Comparison of ENCODE assay signal across 25 cellular contexts in the genomic region with DNA sequence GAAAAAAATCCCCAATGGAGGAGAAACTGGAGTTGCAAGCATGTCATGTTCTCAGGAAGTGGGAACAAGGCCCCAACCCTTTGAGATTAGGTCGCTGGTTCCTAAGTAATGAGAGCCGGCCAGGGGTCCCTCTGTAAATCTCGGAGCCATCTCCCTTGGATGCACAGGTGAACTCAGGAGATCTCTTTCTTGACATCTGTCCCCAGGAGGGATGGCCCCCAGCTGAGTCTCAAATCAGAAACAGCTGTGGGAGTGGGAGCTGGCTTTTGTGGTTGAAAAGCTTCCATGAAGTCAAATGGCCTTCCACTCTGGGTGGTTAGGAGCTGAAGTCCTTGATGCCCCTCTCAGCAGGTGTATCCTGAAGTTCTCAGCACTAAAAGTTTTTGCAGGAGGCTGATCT.
"Had no signal": no experiment of that assay in that cellular context is flagged by ENCODE, and none has a peak within 500 bp of the region (broad histone marks: within the 10 kb centered on the region; RNA-seq: fewer than 3 reads in every experiment).

No MANE protein-coding gene starts in this region.

- H3K9me3 ChIP-seq: colonic mucosa, gastrocnemius medialis, left lung, neutrophil, right lobe of liver, suprapubic skin had no signal

- H3K9me3 Mint-ChIP-seq: dendritic cell treated with granulocyte-macrophage colony-stimulating factor and Interleukin-4, amounts not matched to agents 40 ng/mL and 50 ng/mL, for 4 days; endodermal cell; naive thymus-derived CD8-positive, alpha-beta T cell; stimulated activated naive CD8-positive, alpha-beta T cell treated with anti-CD3 and anti-CD28 coated beads, Interleukin-15, amount 100 ng/mL, for 72 hours had no signal

- H3K27ac Mint-ChIP-seq: dendritic cell treated with granulocyte-macrophage colony-stimulating factor and Interleukin-4, amounts not matched to agents 40 ng/mL and 50 ng/mL, for 4 days; endodermal cell; naive thymus-derived CD8-positive, alpha-beta T cell; progenitor cell of endocrine pancreas had no signal

- DNase-seq: colonic mucosa; effector CD8-positive, alpha-beta T cell; endodermal cell; foreskin fibroblast; gastrocnemius medialis; head of caudate nucleus; left cardiac atrium; left lung; mesendoderm; naive thymus-derived CD8-positive, alpha-beta T cell; right lobe of liver; small intestine; stimulated activated CD4-positive, alpha-beta T cell treated with anti-CD3 and anti-CD28 coated beads, Interleukin-1b, Interleukin-23, amount 100 ng/mL, for 48 hours; stimulated activated CD4-positive, alpha-beta T cell treated with anti-CD3 and anti-CD28 coated beads, Interleukin-4, amount 100 ng/mL, for 1 hour; stimulated activated CD8-positive, alpha-beta memory T cell treated with anti-CD3 and anti-CD28 coated beads, Interleukin-4, amount 100 ng/mL, for 48 hours; stimulated activated naive CD4-positive, alpha-beta T cell; stimulated activated naive CD8-positive, alpha-beta T cell treated with anti-CD3 and anti-CD28 coated beads, Interleukin-15, amount 100 ng/mL, for 72 hours; trophoblast cell had no signal

- ATAC-seq: esophagus mucosa; gastrocnemius medialis; left cardiac atrium; left lung; naive thymus-derived CD8-positive, alpha-beta T cell; right lobe of liver; stimulated activated naive CD8-positive, alpha-beta T cell treated with anti-CD3 and anti-CD28 coated beads, Interleukin-15, amount 100 ng/mL, for 72 hours had no signal

- H3K27me3 ChIP-seq: colonic mucosa, right lobe of liver had no signal

- H3K4me3 Mint-ChIP-seq: dendritic cell treated with granulocyte-macrophage colony-stimulating factor and Interleukin-4, amounts not matched to agents 40 ng/mL and 50 ng/mL, for 4 days; endodermal cell; naive thymus-derived CD8-positive, alpha-beta T cell; stimulated activated naive CD8-positive, alpha-beta T cell treated with anti-CD3 and anti-CD28 coated beads, Interleukin-15, amount 100 ng/mL, for 72 hours had no signal

- H3K27ac ChIP-seq: colonic mucosa, epithelial cell of prostate, gastrocnemius medialis, left lung, neutrophil, parathyroid adenoma, right lobe of liver, suprapubic skin had no signal

- H3K4me1 ChIP-seq: colonic mucosa, gastrocnemius medialis, left lung, parathyroid adenoma, right lobe of liver had no signal

- H3K9ac ChIP-seq: parathyroid adenoma had no signal

- H2AFZ ChIP-seq: parathyroid adenoma had no signal

- H3K36me3 ChIP-seq: colonic mucosa, gastrocnemius medialis, left lung, neutrophil, right lobe of liver, suprapubic skin had no signal

- H3K4me1 Mint-ChIP-seq: stimulated activated naive CD8-positive, alpha-beta T cell treated with anti-CD3 and anti-CD28 coated beads, Interleukin-15, amount 100 ng/mL, for 72 hours had no signal

- H3K4me3 ChIP-seq: colonic mucosa, gastrocnemius medialis, left lung, right lobe of liver, suprapubic skin had no signal
